Comparison of ENCODE assay signal across 6 cellular contexts in genomic region chr4:43943998-43944397, GRCh38.
"Had no signal": no experiment of that assay in that cellular context is flagged by ENCODE, and none has a peak within 500 bp of the region (broad histone marks: within the 10 kb centered on the region; RNA-seq: fewer than 3 reads in every experiment).

No MANE protein-coding gene starts in this region.

- DNase-seq: H9, HCEC 1CT, IMR-90, KG1 had no signal

- H3K4me3 Mint-ChIP-seq: GM23338, H9 had no signal

- H3K27ac Mint-ChIP-seq: GM23338, H9 had no signal

- H3K4me2 ChIP-seq: GM23338 had no signal

- ATAC-seq: GM23338, K562 had no signal

- H3K4me3 ChIP-seq: GM23338, K562 had no signal

- H3K9me3 Mint-ChIP-seq: GM23338, H9 had no signal
